Comparison of ENCODE assay signal across 8 cellular contexts in the genomic region with DNA sequence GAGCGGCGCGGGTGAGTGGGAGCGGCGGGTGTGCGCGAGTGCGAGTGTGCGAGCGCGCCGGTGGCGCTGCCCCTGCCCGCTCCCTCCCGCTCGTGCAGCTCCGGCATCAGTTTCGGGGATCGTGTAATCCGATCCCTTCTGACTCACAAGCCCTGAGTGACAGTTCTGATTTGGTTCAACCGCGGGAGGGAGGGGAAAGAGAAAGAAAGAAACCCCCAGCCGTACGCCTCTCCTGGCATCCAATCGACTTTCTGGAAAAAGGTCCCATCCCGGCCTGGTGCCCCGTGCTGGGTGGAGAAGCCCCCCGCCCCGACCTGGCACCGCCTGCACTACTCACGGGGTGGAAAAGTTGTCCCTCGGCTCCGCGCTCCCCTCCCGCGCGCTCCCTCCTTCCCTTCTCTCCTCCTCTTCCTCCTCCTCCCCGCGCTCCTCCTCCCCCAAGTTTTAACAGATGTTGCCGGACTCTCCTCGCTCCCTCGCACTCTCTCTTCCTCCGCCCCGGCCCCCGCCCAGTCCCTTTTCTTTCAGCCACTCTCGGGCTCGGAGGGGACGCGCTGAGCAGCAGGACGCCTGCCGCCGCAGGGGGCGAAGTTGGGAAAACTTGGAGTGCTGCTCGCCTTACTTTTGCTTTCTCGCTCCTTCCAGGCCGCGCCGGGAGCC. TPM values are rescaled to one million over a fixed set of nuclear protein-coding genes. Genes with fewer than 3 reads are reported as not detected.
DNase-seq lines count a peak whose midpoint lies in the region; ATAC-seq and TF ChIP-seq lines count a peak whose summit lies in the region.

A gene (minus strand): TSS at position 48 of the 660 bp plus-strand sequence. CDS start 13,956 bp downstream, outside the sequence.

- H3K9ac ChIP-seq in endocrine pancreas (ENCODE audit: control insufficient read depth, insufficient read depth, low read length), result peak within 1 kb of the TSS; percentile 92
- H3K9ac ChIP-seq in stomach smooth muscle (ENCODE audit: low read length in 2 of 2), result peak within 1 kb of the TSS; percentile 80 to 84

- ATAC-seq in GM18868 (IDR thresholded peaks at IDR 0.05; ENCODE audit: unreplicated experiment), result peak; percentile 80
- peak; percentile 81 for ATAC-seq in HG03196 (IDR thresholded peaks at IDR 0.05; ENCODE audit: unreplicated experiment)
- ATAC-seq in lung (ENCODE audit: insufficient read depth, low FRiP score), result peak; percentile 75
- no peak for ATAC-seq in GM21367 (IDR thresholded peaks at IDR 0.05; ENCODE audit: unreplicated experiment)

- no peaks in the 10 kb centered on the region for H3K9me3 ChIP-seq in endocrine pancreas (ENCODE audit: control insufficient read depth, low read length)
- no peaks in the 10 kb centered on the region for H3K9me3 ChIP-seq in lung (ENCODE audit: control insufficient read depth in 2 of 2, insufficient read depth in 1 of 2, low read length in 1 of 2)
- H3K9me3 ChIP-seq in stomach smooth muscle (ENCODE audit: control insufficient read depth in 2 of 2, low read length in 2 of 2), result no peaks in the 10 kb centered on the region

- TF ChIP-seq CTCF in C4-2B (conservative IDR thresholded peaks at IDR 0.05), result peak; percentile 20
- no peak for TF ChIP-seq CTCF in lung (IDR thresholded peaks at IDR 0.05; ENCODE audit: control extremely low read depth, extremely low read depth)

- H3K27me3 ChIP-seq in endocrine pancreas (ENCODE audit: control insufficient read depth, insufficient read depth, low read length), result no peaks in the 10 kb centered on the region
- no peaks in the 10 kb centered on the region for H3K27me3 ChIP-seq in lung (ENCODE audit: control insufficient read depth, insufficient read depth)
- no peaks in the 10 kb centered on the region for H3K27me3 ChIP-seq in stomach smooth muscle (ENCODE audit: control insufficient read depth in 1 of 2, insufficient read depth in 2 of 2, low read length in 2 of 2)

- WGBS in lung, 2 donors, result 0% methylated on average over 47 to 58 of the region's 58 CpGs

- H3K27ac ChIP-seq in C4-2B, result peak within 1 kb of the TSS; percentile 60
- H3K27ac ChIP-seq in lung (ENCODE audit: low read depth in 1 of 2, low read length in 1 of 2), result peak within 1 kb of the TSS; percentile 82 to 87
- H3K27ac ChIP-seq in stomach smooth muscle (ENCODE audit: low read length), result peak within 1 kb of the TSS; percentile 92

- DNase-seq in SW 1271 (lab: John Stamatoyannopoulos, UW) (peak; percentile 64 to 86), lung (ENCODE audit: low spot score) (peak; percentile 80)

- H3K4me1 ChIP-seq in endocrine pancreas (ENCODE audit: control insufficient read depth, insufficient read depth, low read length) (peaks cover 9% of the 10 kb centered on the region), lung (ENCODE audit: control insufficient read depth in 2 of 2, insufficient read depth in 2 of 2, low read length in 2 of 2) (peaks cover 0 to 5% of the 10 kb centered on the region in 2 donors), stomach smooth muscle (ENCODE audit: control insufficient read depth, insufficient read depth, low read length) (peaks cover 27% of the 10 kb centered on the region)

- H3K4me3 ChIP-seq in endocrine pancreas (ENCODE audit: control insufficient read depth, insufficient read depth, low read length) (peak within 1 kb of the TSS; percentile 59), lung (peak within 1 kb of the TSS; percentile 73), stomach smooth muscle (ENCODE audit: low read length in 2 of 2) (peak within 1 kb of the TSS; percentile 90 to 92)

- H3K36me3 ChIP-seq in endocrine pancreas (ENCODE audit: control insufficient read depth, insufficient read depth, low read length), result no peaks in the 10 kb centered on the region
- no peaks in the 10 kb centered on the region for H3K36me3 ChIP-seq in lung (ENCODE audit: control insufficient read depth in 2 of 2, insufficient read depth in 2 of 2, low read length in 2 of 2)
- no peaks in the 10 kb centered on the region for H3K36me3 ChIP-seq in stomach smooth muscle (ENCODE audit: control insufficient read depth in 2 of 2, insufficient read depth in 2 of 2, low read length in 2 of 2)

RNA-seq across cellular contexts. Expression of the gene that starts here (rescaled TPM):
- total RNA-seq in lung, result 10 to 100 TPM; 18.4 to 23.4 TPM
- polyA plus RNA-seq in lung, result 1 to 10 TPM; 2.0 to 2.2 TPM
